13 cellular contexts compared by ENCODE assay signal in genomic region chr1:183882328-183883167, GRCh38.
DNase-seq lines count a peak whose midpoint lies in the region; ATAC-seq, FAIRE-seq and TF ChIP-seq lines count a peak whose summit lies in the region.
"Had no signal": no experiment of that assay in that cellular context is flagged by ENCODE, and none has a peak within 500 bp of the region (broad histone marks: within the 10 kb centered on the region; RNA-seq: fewer than 3 reads in every experiment).

No MANE protein-coding gene starts in this region.

- peak overlapping the region; percentile 67 for H3K18ac ChIP-seq in IMR-90 (ENCODE audit: low read depth, low read length)

- peak overlapping the region; percentile 73 to 96 (median 88) for H3K27ac Mint-ChIP-seq in brain
- H3K27ac Mint-ChIP-seq: activated CD4-positive, alpha-beta memory T cell treated with anti-CD3 and anti-CD28 coated beads for 36 hours; CD4-positive, alpha-beta T cell had no signal

- TF ChIP-seq POLR2A in IMR-90 (IDR thresholded peaks at IDR 0.05; ENCODE audit: low read depth, low read length) (no peak), HepG2 (IDR thresholded peaks at IDR 0.05; ENCODE audit: insufficient read depth in 1 of 2, low read depth in 2 of 2, low read length in 2 of 2) (no peak)

- TF ChIP-seq EP300 in HepG2 (IDR thresholded peaks at IDR 0.05; ENCODE audit: low read depth in 2 of 2, low read length in 2 of 2) (no peak), HepG2 (CRISPR knock-in tag; IDR thresholded peaks at IDR 0.05; ENCODE audit: borderline replicate concordance) (no peak)

- H3K4me2 ChIP-seq in IMR-90 (ENCODE audit: low read depth, low read length) (no peak overlapping the region), HepG2 (ENCODE audit: low read depth, low read length) (no peak overlapping the region)

- H3K4me1 ChIP-seq in IMR-90 (ENCODE audit: control insufficient read depth, insufficient read depth, low read length) (peaks cover 11% of the 10 kb centered on the region), HepG2 (ENCODE audit: insufficient read depth, low read length) (peaks cover 27% of the 10 kb centered on the region), subcutaneous abdominal adipose tissue (ENCODE audit: control insufficient read depth in 5 of 5, insufficient read depth in 5 of 5, low read length in 5 of 5) (peaks cover 10 to 31% (median 26%) of the 10 kb centered on the region in 5 donors)

- H3K4me1 Mint-ChIP-seq in brain = peaks cover 64% of the 10 kb centered on the region

- H3K36me3 ChIP-seq in IMR-90 (ENCODE audit: control insufficient read depth, insufficient read depth, low read length) (peaks cover 7% of the 10 kb centered on the region), HepG2 (replicated peaks in 1 of 2; ENCODE audit: control insufficient read depth in 1 of 2, insufficient read depth in 2 of 2, low read length in 2 of 2) (peaks cover 3% of the 10 kb centered on the region in 2 experiments; a peak in 1 of 5 replicates), subcutaneous abdominal adipose tissue (ENCODE audit: control insufficient read depth in 5 of 5, insufficient read depth in 5 of 5, low read length in 5 of 5) (peaks cover 18 to 32% (median 28%) of the 10 kb centered on the region in 5 donors)

- peak overlapping the region; percentile 68 for H2AK5ac ChIP-seq in IMR-90 (ENCODE audit: low read depth, low read length)

- H3K4me3 ChIP-seq in IMR-90 (ENCODE audit: insufficient read depth, low read depth, low read length) (no peak overlapping the region), HepG2 (replicated peaks in 1 of 3; ENCODE audit: insufficient read depth in 1 of 3, low read depth in 2 of 3, low read length in 3 of 3) (no peak overlapping the region), subcutaneous abdominal adipose tissue (ENCODE audit: low read depth in 1 of 5, low read length in 5 of 5) (no peak overlapping the region)
- H3K4me3 ChIP-seq: cardiac muscle cell had no signal

- peak overlapping the region; percentile 42; the same call in 1 of the 2 replicates for H4K91ac ChIP-seq in IMR-90 (ENCODE audit: insufficient read depth, low read depth, low read length)

- H3K9ac ChIP-seq in IMR-90 (ENCODE audit: low read depth, low read length) (no peak overlapping the region), HepG2 (ENCODE audit: insufficient read depth, low read depth, low read length) (no peak overlapping the region), subcutaneous abdominal adipose tissue (ENCODE audit: low read length in 5 of 5) (no peak overlapping the region)

- no peak for FAIRE-seq in HepG2 (lab: Jason Lieb, UNC)

- WGBS in IMR-90 (ENCODE audit: extremely low coverage in 2 of 2, insufficient read length in 1 of 2), 2 experiments = 100% methylated on average over 2 of the region's 8 CpGs; no CpG with 5 or more reads in 1 of the 2 experiments
- WGBS in HepG2 (ENCODE audit: low lambda C conversion rate) = 86% methylated on average over 8 of the region's 8 CpGs

- dilution Hi-C loops in IMR-90 (cut with HindIII; ENCODE audit: low sequenced_read_pairs, unreplicated experiment) = no loop called here

- peaks cover 13% of the 10 kb centered on the region for H3K9me1 ChIP-seq in IMR-90 (ENCODE audit: insufficient read depth, low read length)

- no peak overlapping the region for H2BK5ac ChIP-seq in IMR-90 (ENCODE audit: low read depth, low read length, poor library complexity, severe bottlenecking)

- peak overlapping the region; percentile 56 to 80 for H4K8ac ChIP-seq in IMR-90 (ENCODE audit: low read depth in 2 of 2, low read length in 2 of 2)

- no peak overlapping the region for H3K27ac ChIP-seq in IMR-90 (ENCODE audit: insufficient read depth, low read length)
- H3K27ac ChIP-seq in HepG2 (ENCODE audit: extremely low read length, insufficient read depth, low read length) = no peak overlapping the region
- peak overlapping the region; percentile 35 for H3K27ac ChIP-seq in subcutaneous abdominal adipose tissue (ENCODE audit: low read depth, low read length)

- peaks cover 46% of the 10 kb centered on the region for H3K36me3 Mint-ChIP-seq in brain

- H2BK120ac ChIP-seq in IMR-90 (ENCODE audit: low read depth, low read length) = peak overlapping the region; percentile 80

- H4K5ac ChIP-seq in IMR-90 (ENCODE audit: low read depth, low read length) = 0 out of 2 replicates have a peak overlapping the region, but pooled peaks have one; percentile 43

- peak overlapping the region; percentile 69; the same call in 1 of the 2 replicates for H3K23ac ChIP-seq in IMR-90 (ENCODE audit: low read depth, low read length)

- no TSS peak for BruUV-seq in IMR-90 (replicated peaks; lab: Mats Ljungman, UMichigan)
- BruUV-seq in HepG2 (replicated peaks; lab: Mats Ljungman, UMichigan) = no TSS peak

- H2BK15ac ChIP-seq in IMR-90 (ENCODE audit: low read depth, low read length) = peak overlapping the region; percentile 30; the same call in 2 of the 3 replicates

- TF ChIP-seq RAD21 in IMR-90 (IDR thresholded peaks at IDR 0.05; ENCODE audit: low read length) = no peak
- TF ChIP-seq RAD21 in HepG2 (CRISPR knock-in tag; IDR thresholded peaks at IDR 0.05) = no peak

- peak overlapping the region; percentile 69 for H3K14ac ChIP-seq in IMR-90 (replicated peaks; ENCODE audit: low read depth, low read length)

- no peak for TF ChIP-seq CTCF in IMR-90 (conservative IDR thresholded peaks at IDR 0.05; ENCODE audit: low read depth, low read length)
- TF ChIP-seq CTCF in brain (conservative IDR thresholded peaks at IDR 0.05) = no peak
- no peak for TF ChIP-seq CTCF in HepG2 (CRISPR knock-in tag; IDR thresholded peaks at IDR 0.05)

- peak overlapping the region; percentile 74 for H2BK20ac ChIP-seq in IMR-90 (ENCODE audit: low read depth, low read length)

- H3K56ac ChIP-seq in IMR-90 (ENCODE audit: extremely low read depth, insufficient read depth, low read length) = no peak overlapping the region

- H3K79me1 ChIP-seq in IMR-90 (ENCODE audit: low read depth in 1 of 2, low read length in 2 of 2) = no peaks in the 10 kb centered on the region; a peak in 1 of 4 replicates

- peak overlapping the region in 1 of 5 experiments; percentile 47 for H3K4me3 Mint-ChIP-seq in brain
- H3K4me3 Mint-ChIP-seq: activated CD4-positive, alpha-beta memory T cell treated with anti-CD3 and anti-CD28 coated beads for 36 hours; CD4-positive, alpha-beta T cell had no signal

- H3K4ac ChIP-seq in IMR-90 (ENCODE audit: low read depth, low read length) = peak overlapping the region; percentile 80

- POLR2A ChIA-PET in IMR-90 (lab: Charles Lee; ENCODE audit: unreplicated experiment) = no interaction called here
- POLR2A ChIA-PET in HepG2 (lab: Yijun Ruan, JAX) = interaction anchor here (1.5 to 1.7 kb wide), 2 partner anchors 10 to 168 kb away, joined by 3 to 10 read pairs; partner anchors contain the start of gene TSEN15

- H3K27me3 Mint-ChIP-seq in brain = no peaks in the 10 kb centered on the region
- H3K27me3 Mint-ChIP-seq: CD4-positive, alpha-beta T cell had no signal

- H2AFZ ChIP-seq in IMR-90 (replicated peaks; ENCODE audit: low read length, poor library complexity) = no peak overlapping the region
- H2AFZ ChIP-seq in HepG2 (ENCODE audit: low read length) = no peak overlapping the region

- DNase-seq in IMR-90 = no peak
- no peak for DNase-seq in HepG2 (ENCODE audit: low spot score)
- no peak for DNase-seq in HCEC 1CT
- DNase-seq in NCI-H1694 (lab: John Stamatoyannopoulos, UW) = no peak
- no peak for DNase-seq in activated CD4-positive, alpha-beta T cell treated with anti-CD3 and anti-CD28 coated beads for 48 hours
- DNase-seq: activated CD4-positive, alpha-beta memory T cell treated with anti-CD3 and anti-CD28 coated beads for 36 hours; activated gamma-delta T cell; CD4-positive, alpha-beta T cell; GDM1 had no signal

- H3K9me3 ChIP-seq in IMR-90 (ENCODE audit: control insufficient read depth, insufficient read depth, low read length) (no peaks in the 10 kb centered on the region), HepG2 (ENCODE audit: low read length) (no peaks in the 10 kb centered on the region), subcutaneous abdominal adipose tissue (ENCODE audit: control insufficient read depth in 5 of 5, low read length in 5 of 5) (no peaks in the 10 kb centered on the region)

- in situ Hi-C loops in IMR-90 (cut with MboI; ENCODE audit: low sequenced_read_pairs) = no loop called here
- in situ Hi-C loops in HepG2 (cut with HindIII; ENCODE audit: extremely low pct_ligation_motif_present, low pct_unique_long_range_greater_than_20kb) = no loop called here

- CTCF ChIA-PET in IMR-90 (lab: Yijun Ruan, JAX) (interaction anchor here (1.0 to 1.6 kb wide), 3 partner anchors 34 to 342 kb away, joined by 3 to 4 read pairs (median 3); no protein-coding TSS in a partner anchor), HepG2 (lab: Yijun Ruan, JAX; ENCODE audit: low intra/inter-chr PET ratio, low total read pairs) (no interaction called here)

- ATAC-seq in IMR-90 (ENCODE audit: low read depth) = no peak
- no peak for ATAC-seq in HepG2
- ATAC-seq in GM18868 (IDR thresholded peaks at IDR 0.05; ENCODE audit: unreplicated experiment) = no peak

- no peaks in the 10 kb centered on the region for H3K79me2 ChIP-seq in HepG2 (ENCODE audit: insufficient read depth, low read length)

- no peaks in the 10 kb centered on the region; the same call in 1 of the 2 replicates for H4K20me1 ChIP-seq in IMR-90 (ENCODE audit: insufficient read depth, low read length)
- no peaks in the 10 kb centered on the region for H4K20me1 ChIP-seq in HepG2 (ENCODE audit: insufficient read depth, low read length)

- H3K9me3 Mint-ChIP-seq in brain = no peaks in the 10 kb centered on the region
- H3K9me3 Mint-ChIP-seq: activated CD4-positive, alpha-beta memory T cell treated with anti-CD3 and anti-CD28 coated beads for 36 hours; CD4-positive, alpha-beta T cell had no signal

- intact Hi-C loops in IMR-90 (cut with micrococcal nuclease) (no loop called here), HepG2 (cut with micrococcal nuclease; ENCODE audit: unreplicated experiment) (loop anchor here (5.0 kb wide), 1 partner anchor 70 kb away; no protein-coding TSS in a partner anchor)

- H3K27me3 ChIP-seq in IMR-90 (ENCODE audit: control insufficient read depth, insufficient read depth, low read length) (no peaks in the 10 kb centered on the region), HepG2 (ENCODE audit: control insufficient read depth in 1 of 2, insufficient read depth in 2 of 2, low read length in 2 of 2) (no peaks in the 10 kb centered on the region), subcutaneous abdominal adipose tissue (ENCODE audit: control insufficient read depth in 5 of 5, insufficient read depth in 4 of 5, low read length in 5 of 5) (no peaks in the 10 kb centered on the region)
- H3K27me3 ChIP-seq: cardiac muscle cell had no signal

- H2AK9ac ChIP-seq in IMR-90 (replicated peaks; ENCODE audit: low read depth, low read length, poor library complexity) = no peak overlapping the region

TF ChIP-seq in IMR-90, 13 proteins besides CTCF, POLR2A, EP300 and RAD21 (continues in another document):
- no peak for TF ChIP-seq CHD1 (IDR thresholded peaks at IDR 0.05; ENCODE audit: low read depth, low read length)

TF ChIP-seq in HepG2, 621 proteins besides CTCF, POLR2A, EP300 and RAD21:
- TF ChIP-seq NFKB2 (CRISPR knock-in tag; IDR thresholded peaks at IDR 0.05; ENCODE audit: borderline replicate concordance) (no peak), ZNF24 (IDR thresholded peaks at IDR 0.05) (0 out of 2 replicates have a peak, but pooled peaks have one; percentile 24)
